1 cellular context compared by ENCODE assay signal in genomic region chr22:19722175-19722914, GRCh38.
TF ChIP-seq lines count a peak whose summit lies in the region.

No MANE protein-coding gene starts in this region.

TF ChIP-seq in HepG2, 621 proteins besides CTCF, POLR2A, EP300 and RAD21:
- TF ChIP-seq, protein P1, sequence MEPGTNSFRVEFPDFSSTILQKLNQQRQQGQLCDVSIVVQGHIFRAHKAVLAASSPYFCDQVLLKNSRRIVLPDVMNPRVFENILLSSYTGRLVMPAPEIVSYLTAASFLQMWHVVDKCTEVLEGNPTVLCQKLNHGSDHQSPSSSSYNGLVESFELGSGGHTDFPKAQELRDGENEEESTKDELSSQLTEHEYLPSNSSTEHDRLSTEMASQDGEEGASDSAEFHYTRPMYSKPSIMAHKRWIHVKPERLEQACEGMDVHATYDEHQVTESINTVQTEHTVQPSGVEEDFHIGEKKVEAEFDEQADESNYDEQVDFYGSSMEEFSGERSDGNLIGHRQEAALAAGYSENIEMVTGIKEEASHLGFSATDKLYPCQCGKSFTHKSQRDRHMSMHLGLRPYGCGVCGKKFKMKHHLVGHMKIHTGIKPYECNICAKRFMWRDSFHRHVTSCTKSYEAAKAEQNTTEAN (CRISPR knock-in tag; conservative IDR thresholded peaks at IDR 0.05) = 0 out of 2 replicates have a peak, but pooled peaks have one; percentile 3
- TF ChIP-seq NRL (CRISPR knock-in tag; IDR thresholded peaks at IDR 0.05; ENCODE audit: borderline replicate concordance) = 0 out of 2 replicates have a peak, but pooled peaks have one; percentile 23
- no peak for TF ChIP-seq TP53 (CRISPR knock-in tag; conservative IDR thresholded peaks at IDR 0.05)
- 0 out of 2 replicates have a peak, but pooled peaks have one; percentile 12 for TF ChIP-seq ZNF230 (CRISPR knock-in tag; IDR thresholded peaks at IDR 0.05)
